In the genomic region with DNA sequence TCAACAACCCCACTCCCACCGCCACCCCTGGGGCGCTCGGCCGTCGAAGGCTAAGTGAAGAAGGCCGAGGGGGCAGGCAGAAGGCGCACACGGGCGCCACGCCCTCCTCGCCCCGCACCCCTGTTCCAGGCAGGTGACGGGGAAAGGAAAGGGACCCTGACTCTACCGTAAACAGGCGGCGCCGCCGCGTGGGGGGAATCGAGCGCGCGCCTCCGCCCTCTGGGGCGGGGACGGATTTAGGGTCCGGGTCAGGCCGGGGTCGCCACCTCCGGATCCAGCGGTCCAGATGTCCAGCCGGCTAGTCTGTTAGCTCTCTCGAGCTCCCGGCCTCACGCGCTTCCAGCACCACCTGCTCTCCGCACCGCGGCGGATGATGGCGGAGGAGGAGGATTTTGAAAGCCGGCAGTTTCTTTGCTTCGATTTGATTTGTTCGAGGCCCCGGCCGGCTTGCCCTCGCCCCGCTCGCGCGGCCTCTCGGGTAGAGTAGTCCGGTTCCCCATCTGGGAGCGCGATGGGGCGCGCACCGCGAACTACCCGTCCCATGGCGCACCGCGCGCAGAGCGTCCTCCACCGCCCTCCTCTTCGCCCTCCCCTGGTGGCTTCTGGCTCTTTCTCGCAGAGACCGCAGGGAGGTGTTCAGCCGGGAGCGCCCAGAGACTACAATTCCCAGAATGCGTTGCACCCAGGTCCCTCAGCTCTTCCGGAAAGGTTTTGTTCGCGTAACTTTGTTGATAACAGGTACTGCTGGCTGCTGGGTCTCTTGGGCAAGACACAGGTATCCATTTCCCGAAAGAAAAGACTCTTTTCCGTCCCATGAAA, we compare ENCODE assay signal across 8 cellular contexts. TPM values are rescaled to one million over a fixed set of nuclear protein-coding genes. Genes with fewer than 3 reads are reported as not detected.
DNase-seq lines count a peak whose midpoint lies in the region; ATAC-seq and TF ChIP-seq lines count a peak whose summit lies in the region.

A gene with protein sequence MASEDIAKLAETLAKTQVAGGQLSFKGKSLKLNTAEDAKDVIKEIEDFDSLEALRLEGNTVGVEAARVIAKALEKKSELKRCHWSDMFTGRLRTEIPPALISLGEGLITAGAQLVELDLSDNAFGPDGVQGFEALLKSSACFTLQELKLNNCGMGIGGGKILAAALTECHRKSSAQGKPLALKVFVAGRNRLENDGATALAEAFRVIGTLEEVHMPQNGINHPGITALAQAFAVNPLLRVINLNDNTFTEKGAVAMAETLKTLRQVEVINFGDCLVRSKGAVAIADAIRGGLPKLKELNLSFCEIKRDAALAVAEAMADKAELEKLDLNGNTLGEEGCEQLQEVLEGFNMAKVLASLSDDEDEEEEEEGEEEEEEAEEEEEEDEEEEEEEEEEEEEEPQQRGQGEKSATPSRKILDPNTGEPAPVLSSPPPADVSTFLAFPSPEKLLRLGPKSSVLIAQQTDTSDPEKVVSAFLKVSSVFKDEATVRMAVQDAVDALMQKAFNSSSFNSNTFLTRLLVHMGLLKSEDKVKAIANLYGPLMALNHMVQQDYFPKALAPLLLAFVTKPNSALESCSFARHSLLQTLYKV (minus strand): TSS at position 368 of the 819 bp plus-strand sequence. CDS start 5,143 bp downstream, outside the sequence.

- H3K4me3 ChIP-seq in prostate gland: peak within 1 kb of the TSS; percentile 74 to 87
- H3K4me3 ChIP-seq in urinary bladder (ENCODE audit: low read depth, low read length): peak within 1 kb of the TSS; percentile 78

- H3K9me3 ChIP-seq in prostate gland: no peaks in the 10 kb centered on the region

- peak; percentile 78 for ATAC-seq in GM18499 (IDR thresholded peaks at IDR 0.05; ENCODE audit: insufficient read depth, unreplicated experiment)
- ATAC-seq in HG02943 (IDR thresholded peaks at IDR 0.05; ENCODE audit: low read depth, unreplicated experiment): peak; percentile 89
- ATAC-seq in left ventricle myocardium superior: peak; percentile 99

- H3K27ac ChIP-seq in prostate gland (peak within 1 kb of the TSS; percentile 83 to 87), urinary bladder (ENCODE audit: low read depth) (peak within 1 kb of the TSS; percentile 75)

- intact Hi-C loops in T-helper 2 cell treated with Interferon-gamma antibody and Interleukin-4, amounts not matched to agents 100 ng/mL and 5 ng/mL, for 36 hours (cut with micrococcal nuclease): loop anchor here (1.0 to 5.0 kb wide), 8 partner anchors 89 to 429 kb away; partner anchors contain the start of genes ACO2, PHF5A, RBX1 and SNU13
- intact Hi-C loops in left ventricle myocardium superior (cut with micrococcal nuclease): no loop called here
- intact Hi-C loops in prostate gland (cut with DNase I): no loop called here

- DNase-seq in NCI-H187 treated with DMSO at 0.1 percent for 48 hours (lab: John Stamatoyannopoulos, UW) (peak; percentile 86), anterior cingulate cortex (lab: John Stamatoyannopoulos, UW) (peak; percentile 83 to 100 (median 99)), left ventricle myocardium superior (peak; percentile 99), prostate gland (ENCODE audit: low spot score) (peak; percentile 98)

- no peaks in the 10 kb centered on the region for H3K36me3 ChIP-seq in prostate gland
- no peaks in the 10 kb centered on the region for H3K36me3 ChIP-seq in urinary bladder (ENCODE audit: insufficient read depth)

- WGBS in prostate gland: under 1% methylated on average over 70 of the region's 77 CpGs
- under 1% methylated on average over 77 of the region's 77 CpGs for WGBS in urinary bladder

- TF ChIP-seq CTCF in prostate gland (IDR thresholded peaks at IDR 0.05): peak in 2 of 4 experiments; percentile 32 to 64

- peak; percentile 87 for TF ChIP-seq POLR2A in prostate gland (IDR thresholded peaks at IDR 0.05)

- H3K4me1 ChIP-seq in prostate gland (replicated peaks) (no peaks in the 10 kb centered on the region), urinary bladder (ENCODE audit: insufficient read depth) (no peaks in the 10 kb centered on the region)

- no peaks in the 10 kb centered on the region for H3K27me3 ChIP-seq in prostate gland (replicated peaks; ENCODE audit: insufficient read depth)

RNA-seq across cellular contexts. Expression of the gene that starts here (rescaled TPM):
- 99.8 and 101 TPM in 2 replicates for total RNA-seq in T-helper 2 cell treated with Interferon-gamma antibody and Interleukin-4, amounts not matched to agents 100 ng/mL and 5 ng/mL, for 36 hours
- total RNA-seq in left ventricle myocardium superior (46.2 TPM), prostate gland (100 to 1,000 TPM in 1 of 2 donors, 10 to 100 TPM in 1; 47.8 to 127 TPM), urinary bladder (15.0 TPM)
- 41.8 TPM for polyA plus RNA-seq in urinary bladder

Comparison
In these comparisons a context has a peak if more than half of its experiments do, and no peak if none do; other contexts are left out.
1. Peak in every context shown above with its lines: DNase-seq, ATAC-seq, H3K4me3 ChIP-seq and H3K27ac ChIP-seq.